In genomic region chr1:230158422-230159291, GRCh38 we compare ENCODE assay signal across 1 cellular context.
TF ChIP-seq lines count a peak whose summit lies in the region.

No MANE protein-coding gene starts in this region.

TF ChIP-seq in HepG2, 621 proteins besides CTCF, POLR2A, EP300 and RAD21 (continued from another document and continues in another):
- TF ChIP-seq AKNA (CRISPR knock-in tag; IDR thresholded peaks at IDR 0.05; ENCODE audit: borderline replicate concordance) (no peak), BCL3 (CRISPR knock-in tag; IDR thresholded peaks at IDR 0.05) (no peak), MIER3 (CRISPR knock-in tag; IDR thresholded peaks at IDR 0.05; ENCODE audit: borderline replicate concordance) (peak; percentile 90), ZNF530 (CRISPR knock-in tag; IDR thresholded peaks at IDR 0.05; ENCODE audit: low read depth) (no peak), TCF12 (IDR thresholded peaks at IDR 0.05) (no peak), TCF12 (CRISPR knock-in tag; IDR thresholded peaks at IDR 0.05) (peak; percentile 68; the same call in 1 of the 2 replicates), POGZ (CRISPR knock-in tag; IDR thresholded peaks at IDR 0.05) (peak; percentile 77), ZNF740 (CRISPR knock-in tag; IDR thresholded peaks at IDR 0.05) (no peak), ZNF10 (CRISPR knock-in tag; IDR thresholded peaks at IDR 0.05; ENCODE audit: borderline replicate concordance, low read depth) (no peak), ZNF296 (CRISPR knock-in tag; conservative IDR thresholded peaks at IDR 0.05) (no peak), DMAP1 (CRISPR knock-in tag; IDR thresholded peaks at IDR 0.05) (peak; percentile 86), FOXK1 (CRISPR knock-in tag; IDR thresholded peaks at IDR 0.05; ENCODE audit: borderline replicate concordance, low read depth) (peak; percentile 95), ZNF138 (CRISPR knock-in tag; IDR thresholded peaks at IDR 0.05; ENCODE audit: low read depth) (no peak), SNAPC4 (CRISPR knock-in tag; IDR thresholded peaks at IDR 0.05) (0 out of 2 replicates have a peak, but pooled peaks have one; percentile 60), ZNF709 (CRISPR knock-in tag; IDR thresholded peaks at IDR 0.05) (peak; percentile 53; the same call in 1 of the 2 replicates), GTF2F1 (IDR thresholded peaks at IDR 0.05; ENCODE audit: low read length) (no peak), ZNF616 (CRISPR knock-in tag; IDR thresholded peaks at IDR 0.05; ENCODE audit: low read depth) (no peak), ZSCAN12 (CRISPR knock-in tag; IDR thresholded peaks at IDR 0.05) (0 out of 2 replicates have a peak, but pooled peaks have one; percentile 28), ZSCAN22 (CRISPR knock-in tag; IDR thresholded peaks at IDR 0.05) (peak; percentile 85; the same call in 1 of the 2 replicates), ATF1 (CRISPR knock-in tag; IDR thresholded peaks at IDR 0.05) (peak; percentile 81), ZNF512 (CRISPR knock-in tag; IDR thresholded peaks at IDR 0.05) (no peak), SIX4 (CRISPR knock-in tag; IDR thresholded peaks at IDR 0.05) (peak; percentile 86), ZNF207 (IDR thresholded peaks at IDR 0.05; ENCODE audit: borderline replicate concordance) (no peak), ZNF883 (CRISPR knock-in tag; IDR thresholded peaks at IDR 0.05; ENCODE audit: not compliant biosample characterization) (no peak), ATF7-NPFF (CRISPR knock-in tag; IDR thresholded peaks at IDR 0.05; ENCODE audit: low read depth) (no peak), SKI (IDR thresholded peaks at IDR 0.05; ENCODE audit: partially characterized antibody) (peak; percentile 99), ZNF350 (CRISPR knock-in tag; IDR thresholded peaks at IDR 0.05; ENCODE audit: borderline replicate concordance, low read depth) (peak; percentile 84), ZNF44 (CRISPR knock-in tag; IDR thresholded peaks at IDR 0.05) (no peak), ZNF598 (CRISPR knock-in tag; IDR thresholded peaks at IDR 0.05; ENCODE audit: borderline replicate concordance) (0 out of 2 replicates have a peak, but pooled peaks have one; percentile 54), MEF2D (CRISPR knock-in tag; IDR thresholded peaks at IDR 0.05) (peak; percentile 91), ZNF121 (CRISPR knock-in tag; IDR thresholded peaks at IDR 0.05) (no peak)
- TF ChIP-seq, protein P1, sequence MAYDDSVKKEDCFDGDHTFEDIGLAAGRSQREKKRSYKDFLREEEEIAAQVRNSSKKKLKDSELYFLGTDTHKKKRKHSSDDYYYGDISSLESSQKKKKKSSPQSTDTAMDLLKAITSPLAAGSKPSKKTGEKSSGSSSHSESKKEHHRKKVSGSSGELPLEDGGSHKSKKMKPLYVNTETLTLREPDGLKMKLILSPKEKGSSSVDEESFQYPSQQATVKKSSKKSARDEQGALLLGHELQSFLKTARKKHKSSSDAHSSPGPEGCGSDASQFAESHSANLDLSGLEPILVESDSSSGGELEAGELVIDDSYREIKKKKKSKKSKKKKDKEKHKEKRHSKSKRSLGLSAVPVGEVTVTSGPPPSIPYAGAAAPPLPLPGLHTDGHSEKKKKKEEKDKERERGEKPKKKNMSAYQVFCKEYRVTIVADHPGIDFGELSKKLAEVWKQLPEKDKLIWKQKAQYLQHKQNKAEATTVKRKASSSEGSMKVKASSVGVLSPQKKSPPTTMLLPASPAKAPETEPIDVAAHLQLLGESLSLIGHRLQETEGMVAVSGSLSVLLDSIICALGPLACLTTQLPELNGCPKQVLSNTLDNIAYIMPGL (CRISPR knock-in tag; IDR thresholded peaks at IDR 0.05; ENCODE audit: borderline replicate concordance in 1 of 2, low read depth in 1 of 2) = peak in 1 of 2 experiments; percentile 53; a peak in 1 of 4 replicates
- TF ChIP-seq, protein P2, sequence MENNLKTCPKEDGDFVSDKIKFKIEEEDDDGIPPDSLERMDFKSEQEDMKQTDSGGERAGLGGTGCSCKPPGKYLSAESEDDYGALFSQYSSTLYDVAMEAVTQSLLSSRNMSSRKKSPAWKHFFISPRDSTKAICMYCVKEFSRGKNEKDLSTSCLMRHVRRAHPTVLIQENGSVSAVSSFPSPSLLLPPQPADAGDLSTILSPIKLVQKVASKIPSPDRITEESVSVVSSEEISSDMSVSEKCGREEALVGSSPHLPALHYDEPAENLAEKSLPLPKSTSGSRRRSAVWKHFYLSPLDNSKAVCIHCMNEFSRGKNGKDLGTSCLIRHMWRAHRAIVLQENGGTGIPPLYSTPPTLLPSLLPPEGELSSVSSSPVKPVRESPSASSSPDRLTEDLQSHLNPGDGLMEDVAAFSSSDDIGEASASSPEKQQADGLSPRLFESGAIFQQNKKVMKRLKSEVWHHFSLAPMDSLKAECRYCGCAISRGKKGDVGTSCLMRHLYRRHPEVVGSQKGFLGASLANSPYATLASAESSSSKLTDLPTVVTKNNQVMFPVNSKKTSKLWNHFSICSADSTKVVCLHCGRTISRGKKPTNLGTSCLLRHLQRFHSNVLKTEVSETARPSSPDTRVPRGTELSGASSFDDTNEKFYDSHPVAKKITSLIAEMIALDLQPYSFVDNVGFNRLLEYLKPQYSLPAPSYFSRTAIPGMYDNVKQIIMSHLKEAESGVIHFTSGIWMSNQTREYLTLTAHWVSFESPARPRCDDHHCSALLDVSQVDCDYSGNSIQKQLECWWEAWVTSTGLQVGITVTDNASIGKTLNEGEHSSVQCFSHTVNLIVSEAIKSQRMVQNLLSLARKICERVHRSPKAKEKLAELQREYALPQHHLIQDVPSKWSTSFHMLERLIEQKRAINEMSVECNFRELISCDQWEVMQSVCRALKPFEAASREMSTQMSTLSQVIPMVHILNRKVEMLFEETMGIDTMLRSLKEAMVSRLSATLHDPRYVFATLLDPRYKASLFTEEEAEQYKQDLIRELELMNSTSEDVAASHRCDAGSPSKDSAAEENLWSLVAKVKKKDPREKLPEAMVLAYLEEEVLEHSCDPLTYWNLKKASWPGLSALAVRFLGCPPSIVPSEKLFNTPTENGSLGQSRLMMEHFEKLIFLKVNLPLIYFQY (CRISPR knock-in tag; IDR thresholded peaks at IDR 0.05; ENCODE audit: borderline replicate concordance) = no peak
- TF ChIP-seq, protein P3, sequence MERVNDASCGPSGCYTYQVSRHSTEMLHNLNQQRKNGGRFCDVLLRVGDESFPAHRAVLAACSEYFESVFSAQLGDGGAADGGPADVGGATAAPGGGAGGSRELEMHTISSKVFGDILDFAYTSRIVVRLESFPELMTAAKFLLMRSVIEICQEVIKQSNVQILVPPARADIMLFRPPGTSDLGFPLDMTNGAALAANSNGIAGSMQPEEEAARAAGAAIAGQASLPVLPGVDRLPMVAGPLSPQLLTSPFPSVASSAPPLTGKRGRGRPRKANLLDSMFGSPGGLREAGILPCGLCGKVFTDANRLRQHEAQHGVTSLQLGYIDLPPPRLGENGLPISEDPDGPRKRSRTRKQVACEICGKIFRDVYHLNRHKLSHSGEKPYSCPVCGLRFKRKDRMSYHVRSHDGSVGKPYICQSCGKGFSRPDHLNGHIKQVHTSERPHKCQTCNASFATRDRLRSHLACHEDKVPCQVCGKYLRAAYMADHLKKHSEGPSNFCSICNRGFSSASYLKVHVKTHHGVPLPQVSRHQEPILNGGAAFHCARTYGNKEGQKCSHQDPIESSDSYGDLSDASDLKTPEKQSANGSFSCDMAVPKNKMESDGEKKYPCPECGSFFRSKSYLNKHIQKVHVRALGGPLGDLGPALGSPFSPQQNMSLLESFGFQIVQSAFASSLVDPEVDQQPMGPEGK (CRISPR knock-in tag; IDR thresholded peaks at IDR 0.05) = peak; percentile 89
- TF ChIP-seq, protein P4, sequence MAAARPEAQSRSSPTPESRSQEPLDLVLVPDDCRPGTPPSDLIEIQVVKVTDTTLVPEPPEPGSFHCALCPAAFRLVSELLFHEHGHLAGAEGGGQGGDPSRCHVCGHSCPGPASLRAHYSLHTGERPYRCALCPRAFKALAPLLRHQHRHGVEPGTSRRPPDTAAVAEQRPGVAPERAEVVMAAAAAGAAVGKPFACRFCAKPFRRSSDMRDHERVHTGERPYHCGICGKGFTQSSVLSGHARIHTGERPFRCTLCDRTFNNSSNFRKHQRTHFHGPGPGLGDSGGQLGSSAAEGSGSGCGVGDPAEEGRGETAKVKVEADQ (CRISPR knock-in tag; IDR thresholded peaks at IDR 0.05; ENCODE audit: borderline replicate concordance) = peak; percentile 73; the same call in 1 of the 2 replicates
- TF ChIP-seq, protein P5, sequence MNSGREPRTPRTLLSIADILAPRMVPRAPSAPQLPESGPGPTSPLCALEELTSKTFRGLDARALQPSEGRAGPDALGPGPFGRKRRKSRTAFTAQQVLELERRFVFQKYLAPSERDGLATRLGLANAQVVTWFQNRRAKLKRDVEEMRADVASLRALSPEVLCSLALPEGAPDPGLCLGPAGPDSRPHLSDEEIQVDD (CRISPR knock-in tag; IDR thresholded peaks at IDR 0.05; ENCODE audit: borderline replicate concordance) = no peak
